In genomic region chr17:40540448-40540847, GRCh38 we compare ENCODE assay signal across 10 cellular contexts. TPM values are rescaled to one million over a fixed set of nuclear protein-coding genes. Genes with fewer than 3 reads are reported as not detected.
DNase-seq lines count a peak whose midpoint lies in the region; ATAC-seq and TF ChIP-seq lines count a peak whose summit lies in the region.
"Had no signal": no experiment of that assay in that cellular context is flagged by ENCODE, and none has a peak within 500 bp of the region (broad histone marks: within the 10 kb centered on the region; RNA-seq: fewer than 3 reads in every experiment).

No MANE protein-coding gene starts in this region.

- 84% methylated on average over 7 of the region's 8 CpGs; no CpG with 5 or more reads in 1 of the 2 donors for WGBS in transverse colon (ENCODE audit: low coverage in 1 of 2), 2 donors

- TF ChIP-seq EP300 in transverse colon (IDR thresholded peaks at IDR 0.05; ENCODE audit: low read depth) = no peak

- H3K27ac ChIP-seq in transverse colon = peak overlapping the region; percentile 83 to 92 (median 86)

- no peaks in the 10 kb centered on the region for H3K9me3 Mint-ChIP-seq in activated naive CD8-positive, alpha-beta T cell treated with anti-CD3 and anti-CD28 coated beads, Interleukin-2, amount 50 U/mL, for 24 hours
- H3K9me3 Mint-ChIP-seq in nephron = no peaks in the 10 kb centered on the region

- peak; percentile 45 for ATAC-seq in activated naive CD8-positive, alpha-beta T cell treated with anti-CD3 and anti-CD28 coated beads, Interleukin-2, amount 50 U/mL, for 24 hours
- no peak for ATAC-seq in GM21529 (IDR thresholded peaks at IDR 0.05; ENCODE audit: unreplicated experiment)

- H3K4me3 Mint-ChIP-seq in activated naive CD8-positive, alpha-beta T cell treated with anti-CD3 and anti-CD28 coated beads, Interleukin-2, amount 50 U/mL, for 24 hours = peak overlapping the region; percentile 73
- no peak overlapping the region for H3K4me3 Mint-ChIP-seq in nephron

- H3K4me3 ChIP-seq in transverse colon = no peak overlapping the region

- H3K9me3 ChIP-seq in transverse colon = no peaks in the 10 kb centered on the region

- H3K36me3 Mint-ChIP-seq in activated naive CD8-positive, alpha-beta T cell treated with anti-CD3 and anti-CD28 coated beads, Interleukin-2, amount 50 U/mL, for 24 hours (ENCODE audit: low read depth) = no peaks in the 10 kb centered on the region
- H3K36me3 Mint-ChIP-seq in nephron (ENCODE audit: low read depth) = no peaks in the 10 kb centered on the region

- no peaks in the 10 kb centered on the region for H3K36me3 ChIP-seq in transverse colon

- no peaks in the 10 kb centered on the region for H3K27me3 ChIP-seq in transverse colon

- no peak for TF ChIP-seq POLR2A in transverse colon (IDR thresholded peaks at IDR 0.05)

- peak overlapping the region; percentile 99 for H3K27ac Mint-ChIP-seq in activated naive CD8-positive, alpha-beta T cell treated with anti-CD3 and anti-CD28 coated beads, Interleukin-2, amount 50 U/mL, for 24 hours
- peak overlapping the region; percentile 57 to 99 (median 99) for H3K27ac Mint-ChIP-seq in nephron

- no peak for TF ChIP-seq CTCF in nephron (IDR thresholded peaks at IDR 0.05; ENCODE audit: unreplicated experiment in 3 of 3)
- no peak for TF ChIP-seq CTCF in transverse colon (IDR thresholded peaks at IDR 0.05)

- H3K4me1 ChIP-seq in transverse colon = peaks cover 21 to 55% (median 37%) of the 10 kb centered on the region in 4 donors

- intact Hi-C loops in transverse colon (cut with DNase I; ENCODE audit: low total_unique reads) = no loop called here

- DNase-seq in activated gamma-delta T cell treated with Interleukin-2 at 50 U/mL for 16 hours (peak; percentile 67), activated gamma-delta T cell (lab: John Stamatoyannopoulos, UW) (no peak), transverse colon (no peak), KG1 (lab: John Stamatoyannopoulos, UW) (no peak), amniotic stem cell (lab: John Stamatoyannopoulos, UW) (no peak)
- peak; percentile 82 for DNase-seq in activated naive CD8-positive, alpha-beta T cell treated with anti-CD3 and anti-CD28 coated beads, Interleukin-2, amount 50 U/mL, for 24 hours

- in situ Hi-C loops in transverse colon (cut with MboI; ENCODE audit: low pct_ligation_motif_present in 1 of 4, low pct_unique_long_range_greater_than_20kb in 1 of 4, low sequenced_read_pairs in 3 of 4) = loop anchor here in 2 of 4 donors (25.0 kb wide), 1 partner anchor 103 kb away; the partner anchor contains the start of gene IGFBP4 (in 2 of the 2)

- no peaks in the 10 kb centered on the region for H3K27me3 Mint-ChIP-seq in activated naive CD8-positive, alpha-beta T cell treated with anti-CD3 and anti-CD28 coated beads, Interleukin-2, amount 50 U/mL, for 24 hours
- H3K27me3 Mint-ChIP-seq in nephron (ENCODE audit: low read depth) = peaks cover 3% of the 10 kb centered on the region

- peaks cover 91% of the 10 kb centered on the region for H3K4me1 Mint-ChIP-seq in activated naive CD8-positive, alpha-beta T cell treated with anti-CD3 and anti-CD28 coated beads, Interleukin-2, amount 50 U/mL, for 24 hours
- peaks cover 74% of the 10 kb centered on the region for H3K4me1 Mint-ChIP-seq in nephron

RNA-seq across cellular contexts. Expression of gene CCR7, which starts 24.8 kb away (rescaled TPM):
- total RNA-seq in transverse colon = 1 to 10 TPM in 2 of 4 donors, under 1 TPM in 1, not detected in 1; 0.14 to 5.4 (median 4.9) TPM
- total RNA-seq: H4, lung microvascular endothelial cell had no signal

RNA-seq across cellular contexts. Expression of gene TNS4, which starts 39.0 kb away (rescaled TPM):
- total RNA-seq in transverse colon = 1 to 10 TPM in 3 of 4 donors, not detected in 1; 1.2 to 4.2 (median 2.5) TPM
- total RNA-seq: H4, lung microvascular endothelial cell had no signal

Comparison
In these comparisons a context has a peak if more than half of its experiments do, and no peak if none do; other contexts are left out.
1. DNase-seq: peak in activated gamma-delta T cell treated with Interleukin-2 at 50 U/mL for 16 hours (single experiment) and activated naive CD8-positive, alpha-beta T cell treated with anti-CD3 and anti-CD28 coated beads, Interleukin-2, amount 50 U/mL, for 24 hours (single experiment); none in activated gamma-delta T cell (single experiment), transverse colon (single experiment), KG1 (single experiment) and amniotic stem cell (single experiment).